Comparison of ENCODE assay signal across 12 cellular contexts in genomic region chr10:13686331-13686752, GRCh38.
DNase-seq lines count a peak whose midpoint lies in the region; ATAC-seq, FAIRE-seq and TF ChIP-seq lines count a peak whose summit lies in the region.
"Had no signal": no experiment of that assay in that cellular context is flagged by ENCODE, and none has a peak within 500 bp of the region (broad histone marks: within the 10 kb centered on the region; RNA-seq: fewer than 3 reads in every experiment).

No MANE protein-coding gene starts in this region.

- H3K9me3 Mint-ChIP-seq in natural killer cell: no peaks in the 10 kb centered on the region
- H3K9me3 Mint-ChIP-seq: activated T-cell treated with anti-CD3 and anti-CD28 coated beads, Interleukin-2, amount 50 U/mL, for 4 hours had no signal

- no peak overlapping the region for H3K27ac Mint-ChIP-seq in natural killer cell

- H3K27me3 Mint-ChIP-seq in natural killer cell (ENCODE audit: low read depth in 2 of 2): peaks cover 0 to 3% of the 10 kb centered on the region in 2 donors

- H3K9ac ChIP-seq in K562 (ENCODE audit: insufficient read depth in 1 of 2, low read depth in 2 of 2, low read length in 2 of 2): no peak overlapping the region
- H3K9ac ChIP-seq: BLaER1 had no signal

- no peak for TF ChIP-seq CTCF in K562 (IDR thresholded peaks at IDR 0.05 in 2 of 3, conservative IDR thresholded peaks at IDR 0.05 in 1 of 3; ENCODE audit: insufficient read depth in 2 of 3, low read depth in 1 of 3, low read length in 3 of 3)
- no peak for TF ChIP-seq CTCF in heart left ventricle (IDR thresholded peaks at IDR 0.05)
- no peak for TF ChIP-seq CTCF in natural killer cell (IDR thresholded peaks at IDR 0.05)

- H3K4me1 ChIP-seq in K562 (replicated peaks in 1 of 2; ENCODE audit: control insufficient read depth in 2 of 2, insufficient read depth in 2 of 2, low read length in 2 of 2) (no peaks in the 10 kb centered on the region), heart left ventricle (peaks cover 11 to 64% (median 45%) of the 10 kb centered on the region in 12 donors)

- H3K79me2 ChIP-seq in K562 (ENCODE audit: control insufficient read depth, insufficient read depth, low read length): no peaks in the 10 kb centered on the region

- no peaks in the 10 kb centered on the region for H4K20me1 ChIP-seq in K562 (replicated peaks; ENCODE audit: control insufficient read depth, insufficient read depth, low read length)
- H4K20me1 ChIP-seq: BLaER1 had no signal

- H3K36me3 Mint-ChIP-seq in natural killer cell: no peaks in the 10 kb centered on the region

- 36% methylated on average over 5 of the region's 5 CpGs for WGBS in K562 (ENCODE audit: insufficient coverage, low coverage, missing lambda C conversion rate)
- WGBS in heart left ventricle, 4 donors: 24 to 36% (median 32%) methylated on average over 5 of the region's 5 CpGs

- H3K27ac ChIP-seq in K562 (ENCODE audit: extremely low read depth, low read depth, low read length) (no peak overlapping the region), heart left ventricle (peak overlapping the region; percentile 69 to 95 (median 86))
- H3K27ac ChIP-seq: BLaER1 had no signal

- ATAC-seq in K562: no peak
- ATAC-seq in heart left ventricle: peak; percentile 82 to 92 (median 88)
- ATAC-seq in natural killer cell: no peak
- ATAC-seq in HG02610 (IDR thresholded peaks at IDR 0.05; ENCODE audit: unreplicated experiment): no peak
- ATAC-seq: activated T-cell treated with anti-CD3 and anti-CD28 coated beads, Interleukin-2, amount 50 U/mL, for 4 hours had no signal

- no TSS peak for BruUV-seq in K562 (replicated peaks; lab: Mats Ljungman, UMichigan)

- no peaks in the 10 kb centered on the region; the same call in 2 of the 3 replicates for H3K36me3 ChIP-seq in K562 (ENCODE audit: control insufficient read depth, insufficient read depth, low read length)
- H3K36me3 ChIP-seq in heart left ventricle: peaks cover 0 to 59% (median 34%) of the 10 kb centered on the region in 9 donors
- H3K36me3 ChIP-seq: BLaER1 had no signal

- POLR2A ChIA-PET in K562 (lab: Yijun Ruan, JAX): interaction anchor here (0.6 kb wide), 1 partner anchor 345 kb away, joined by 5 read pairs; no protein-coding TSS in a partner anchor

- no peak overlapping the region for H3K4me2 ChIP-seq in K562 (ENCODE audit: insufficient read depth, low read length)
- H3K4me2 ChIP-seq: BLaER1 had no signal

- no peaks in the 10 kb centered on the region for H3K9me1 ChIP-seq in K562 (ENCODE audit: control insufficient read depth, insufficient read depth, low read length)

- CTCF ChIA-PET in K562 (lab: Yijun Ruan, JAX; ENCODE audit: low intra/inter-chr PET ratio): no interaction called here

- 0 out of 2 replicates have a peak overlapping the region, but pooled peaks have one; percentile 20 for H2AFZ ChIP-seq in K562 (ENCODE audit: low read depth, low read length)

- no peak for FAIRE-seq in K562 (lab: Jason Lieb, UNC)

- H3K27me3 ChIP-seq in K562 (ENCODE audit: control insufficient read depth in 2 of 2, insufficient read depth in 2 of 2, low read length in 2 of 2) (no peaks in the 10 kb centered on the region), heart left ventricle (no peaks in the 10 kb centered on the region)
- H3K27me3 ChIP-seq: BLaER1 had no signal

- in situ Hi-C loops in K562 (cut with MboI): no loop called here

- no peaks in the 10 kb centered on the region for H3K9me3 ChIP-seq in K562 (replicated peaks; ENCODE audit: control insufficient read depth, insufficient read depth, low read depth, low read length)
- no peaks in the 10 kb centered on the region for H3K9me3 ChIP-seq in heart left ventricle
- H3K9me3 ChIP-seq: BLaER1 had no signal

- TF ChIP-seq EP300 in K562 (IDR thresholded peaks at IDR 0.05; ENCODE audit: low read length): no peak

- TF ChIP-seq POLR2A in K562 (conservative IDR thresholded peaks at IDR 0.05) (no peak), heart left ventricle (IDR thresholded peaks at IDR 0.05) (no peak)

- H3K4me3 Mint-ChIP-seq in natural killer cell: no peak overlapping the region
- H3K4me3 Mint-ChIP-seq: activated T-cell treated with anti-CD3 and anti-CD28 coated beads, Interleukin-2, amount 50 U/mL, for 4 hours had no signal

- no peaks in the 10 kb centered on the region for H3K4me1 Mint-ChIP-seq in natural killer cell

- H3K4me3 ChIP-seq in K562 (no peak overlapping the region), heart left ventricle (no peak overlapping the region)
- H3K4me3 ChIP-seq: BLaER1 had no signal

- intact Hi-C loops in K562 (cut with micrococcal nuclease) (no loop called here), heart left ventricle (cut with DNase I) (no loop called here), natural killer cell (cut with micrococcal nuclease) (no loop called here)

- no peak for TF ChIP-seq RAD21 in K562 (CRISPR knock-in tag; conservative IDR thresholded peaks at IDR 0.05 in 1 of 2, IDR thresholded peaks at IDR 0.05 in 1 of 2)

- DNase-seq in DMS53 treated with DMSO at 0.1 percent for 48 hours (lab: John Stamatoyannopoulos, UW; ENCODE audit: unreplicated experiment) (peak; percentile 23), K562 (ENCODE audit: extremely low read depth in 1 of 4, low spot score in 3 of 4) (no peak), heart left ventricle (peak in 4 of 5 donors; percentile 64 to 67 (median 66)), renal cortical epithelial cell (ENCODE audit: low read depth) (peak; percentile 77), DMS114 treated with DMSO at 0.1 percent for 48 hours (lab: John Stamatoyannopoulos, UW; ENCODE audit: unreplicated experiment) (no peak), natural killer cell (no peak)
- no peak for DNase-seq in activated CD4-positive, alpha-beta T cell treated with anti-CD3 and anti-CD28 coated beads, Interleukin-2, amount 50 U/mL, for 1 hour
- DNase-seq: activated T-cell treated with anti-CD3 and anti-CD28 coated beads, Interleukin-2, amount 50 U/mL, for 4 hours; cortex of kidney; NCI-H69 had no signal

TF ChIP-seq in K562, 482 proteins besides CTCF, POLR2A, EP300 and RAD21:
- TF ChIP-seq MBD2 (IDR thresholded peaks at IDR 0.05; ENCODE audit: borderline replicate concordance, low read depth) (no peak), NFRKB (IDR thresholded peaks at IDR 0.05; ENCODE audit: low read depth) (no peak), ZNF57 (CRISPR knock-in tag; IDR thresholded peaks at IDR 0.05) (no peak), RFX1 (IDR thresholded peaks at IDR 0.05) (no peak), CBX8 (IDR thresholded peaks at IDR 0.05; ENCODE audit: borderline replicate concordance, extremely low read depth, low read depth, low read length, poor library complexity, severe bottlenecking) (no peak), PHF8 (IDR thresholded peaks at IDR 0.05; ENCODE audit: borderline replicate concordance, low read length) (no peak), STAG1 (CRISPR knock-in tag; IDR thresholded peaks at IDR 0.05; ENCODE audit: borderline replicate concordance) (no peak), ZBTB43 (CRISPR knock-in tag; IDR thresholded peaks at IDR 0.05) (no peak), ZNF76 (CRISPR knock-in tag; IDR thresholded peaks at IDR 0.05; ENCODE audit: borderline replicate concordance) (no peak), CHD1 (IDR thresholded peaks at IDR 0.05; ENCODE audit: low read length) (no peak)

Comparison
In these comparisons a context has a peak if more than half of its experiments do, and no peak if none do; other contexts are left out.
1. DNase-seq: peak in DMS53 treated with DMSO at 0.1 percent for 48 hours (single experiment), heart left ventricle (4 of 5) and renal cortical epithelial cell (single experiment); none in K562 (0 of 4), activated CD4-positive, alpha-beta T cell treated with anti-CD3 and anti-CD28 coated beads, Interleukin-2, amount 50 U/mL, for 1 hour (single experiment), DMS114 treated with DMSO at 0.1 percent for 48 hours (single experiment) and natural killer cell (single experiment).
2. ATAC-seq: peak in heart left ventricle (4 of 4); none in K562 (single experiment), natural killer cell (0 of 3) and HG02610 (single experiment).